Comparison of ENCODE assay signal across 11 cellular contexts in genomic region chr2:12684471-12684936, GRCh38. TPM values are rescaled to one million over a fixed set of nuclear protein-coding genes. Genes with fewer than 3 reads are reported as not detected.
DNase-seq lines count a peak whose midpoint lies in the region; ATAC-seq and TF ChIP-seq lines count a peak whose summit lies in the region.
"Had no signal": no experiment of that assay in that cellular context is flagged by ENCODE, and none has a peak within 500 bp of the region (broad histone marks: within the 10 kb centered on the region; RNA-seq: fewer than 3 reads in every experiment).

No MANE protein-coding gene starts in this region.

- H3K27ac Mint-ChIP-seq in MCF 10A (ENCODE audit: low read depth, unreplicated experiment): no peak overlapping the region

- H3K9me3 ChIP-seq in upper lobe of right lung: no peaks in the 10 kb centered on the region

- no peak overlapping the region for H3K27ac ChIP-seq in upper lobe of right lung

- H3K27me3 ChIP-seq in upper lobe of right lung: no peaks in the 10 kb centered on the region

- H3K4me3 Mint-ChIP-seq in MCF 10A (ENCODE audit: unreplicated experiment): no peak overlapping the region

- peak; percentile 30 for DNase-seq in NCI-H510A treated with DMSO at 0.1 percent for 48 hours (lab: John Stamatoyannopoulos, UW)
- no peak for DNase-seq in NCI-H510A (lab: John Stamatoyannopoulos, UW)
- DNase-seq in MCF 10A (ENCODE audit: unreplicated experiment): peak; percentile 77
- DNase-seq in kidney tubule cell (ENCODE audit: low spot score): peak; percentile 58
- no peak for DNase-seq in upper lobe of right lung
- DNase-seq in DMS153 (lab: John Stamatoyannopoulos, UW): no peak
- DNase-seq: Karpas-422; mesendoderm; stimulated activated CD4-positive, alpha-beta T cell treated with anti-CD3 and anti-CD28 coated beads, Interleukin-2, amount 100 ng/mL, for 24 hours had no signal

- no peaks in the 10 kb centered on the region for H3K9me3 Mint-ChIP-seq in MCF 10A (ENCODE audit: unreplicated experiment)

- H3K27me3 Mint-ChIP-seq in MCF 10A (ENCODE audit: insufficient read depth, unreplicated experiment): no peaks in the 10 kb centered on the region

- CTCF ChIA-PET in MCF 10A (lab: Yijun Ruan, JAX): interaction anchor here (0.6 kb wide), 2 partner anchors 48 to 820 kb away, joined by 3 read pairs; no protein-coding TSS in a partner anchor

- POLR2A ChIA-PET in MCF 10A (lab: Yijun Ruan, JAX): interaction anchor here (0.7 to 1.9 kb wide), 13 partner anchors 9 to 866 kb away, joined by 3 to 10 read pairs (median 3); partner anchors contain the start of gene TRIB2

- H3K36me3 Mint-ChIP-seq in MCF 10A (ENCODE audit: insufficient read depth, unreplicated experiment): no peaks in the 10 kb centered on the region

- peak; percentile 73 for ATAC-seq in upper lobe of right lung
- no peak for ATAC-seq in GM18517 (IDR thresholded peaks at IDR 0.05; ENCODE audit: unreplicated experiment)
- no peak for ATAC-seq in GM19463 (IDR thresholded peaks at IDR 0.05; ENCODE audit: unreplicated experiment)

- H3K4me1 Mint-ChIP-seq in MCF 10A (ENCODE audit: insufficient read depth, unreplicated experiment): peaks cover 10% of the 10 kb centered on the region

- BruUV-seq in MCF 10A (replicated peaks; lab: Mats Ljungman, UMichigan): no TSS peak

- TF ChIP-seq CTCF in MCF 10A (IDR thresholded peaks at IDR 0.05; ENCODE audit: unreplicated experiment) (no peak), upper lobe of right lung (IDR thresholded peaks at IDR 0.05) (no peak)

- H3K4me1 ChIP-seq in upper lobe of right lung: peaks cover 5% of the 10 kb centered on the region

- H3K36me3 ChIP-seq in upper lobe of right lung: no peaks in the 10 kb centered on the region

- intact Hi-C loops in MCF 10A (cut with micrococcal nuclease) (no loop called here), upper lobe of right lung (cut with DNase I) (no loop called here)

- no peak overlapping the region for H3K4me3 ChIP-seq in upper lobe of right lung

RNA-seq across cellular contexts. Expression of gene TRIB2, which starts 32.2 kb away (rescaled TPM):
- total RNA-seq in MCF 10A (2022): 12.9 and 14.3 TPM in 2 replicates
- 50.7 TPM for total RNA-seq in upper lobe of right lung

Comparison
In these comparisons a context has a peak if more than half of its experiments do, and no peak if none do; other contexts are left out.
1. DNase-seq: peak in NCI-H510A treated with DMSO at 0.1 percent for 48 hours (single experiment), MCF 10A (single experiment) and kidney tubule cell (single experiment); none in NCI-H510A (single experiment), upper lobe of right lung (single experiment) and DMS153 (single experiment).